In genomic region chr16:4695473-4696171, GRCh38 we compare ENCODE assay signal across 13 cellular contexts. TPM values are rescaled to one million over a fixed set of nuclear protein-coding genes. Genes with fewer than 3 reads are reported as not detected.
DNase-seq lines count a peak whose midpoint lies in the region; ATAC-seq and TF ChIP-seq lines count a peak whose summit lies in the region.
"Had no signal": no experiment of that assay in that cellular context is flagged by ENCODE, and none has a peak within 500 bp of the region (broad histone marks: within the 10 kb centered on the region; RNA-seq: fewer than 3 reads in every experiment).

No MANE protein-coding gene starts in this region.

- no peak for ATAC-seq in activated T-helper 17 cell treated with anti-CD3 and anti-CD28 coated beads, Interleukin-2, amount 50 U/mL, for 72 hours (replicated peaks)
- ATAC-seq: body of pancreas had no signal

- TF ChIP-seq CTCF in Caco-2 (IDR thresholded peaks at IDR 0.05; ENCODE audit: insufficient read depth in 1 of 2, low read depth in 1 of 2, low read length in 1 of 2, severe bottlenecking in 1 of 2, unreplicated experiment in 1 of 2) = no peak

- WGBS in mesenchymal stem cell = 85% methylated on average over 12 of the region's 12 CpGs

- H3K79me1 ChIP-seq in mesenchymal stem cell (replicated peaks; ENCODE audit: low read length, poor library complexity, severe bottlenecking) = peaks cover 11% of the 10 kb centered on the region

- H2AFZ ChIP-seq in mesenchymal stem cell (ENCODE audit: low read depth, low read length) = no peak overlapping the region

- H4K8ac ChIP-seq in mesenchymal stem cell (ENCODE audit: low read length) = no peak overlapping the region

- no peaks in the 10 kb centered on the region for H3K9me3 ChIP-seq in Caco-2
- H3K9me3 ChIP-seq in mesenchymal stem cell (ENCODE audit: control insufficient read depth, low read length) = no peaks in the 10 kb centered on the region
- H3K9me3 ChIP-seq: body of pancreas, HAP-1 had no signal

- H3K4me1 ChIP-seq in Caco-2 = 0 out of 2 replicates have a peak, but pooled peaks cover 6% of the 10 kb centered on the region
- peaks cover 29% of the 10 kb centered on the region for H3K4me1 ChIP-seq in mesenchymal stem cell (ENCODE audit: control insufficient read depth, insufficient read depth, low read depth, low read length)

- intact Hi-C loops in Caco-2 (cut with micrococcal nuclease; ENCODE audit: unreplicated experiment) = no loop called here

- no peak overlapping the region for H3K14ac ChIP-seq in mesenchymal stem cell (ENCODE audit: low read length in 2 of 2)

- no peak overlapping the region for H4K91ac ChIP-seq in mesenchymal stem cell (ENCODE audit: low read length)

- H3K18ac ChIP-seq in mesenchymal stem cell (ENCODE audit: low read depth in 1 of 2, low read length in 2 of 2) = no peak overlapping the region

- H3K4me2 ChIP-seq in mesenchymal stem cell (ENCODE audit: low read length, poor library complexity, severe bottlenecking) = no peak overlapping the region

- H3K9ac ChIP-seq in mesenchymal stem cell (ENCODE audit: low read length) = peak overlapping the region; percentile 56

- no peak overlapping the region for H3K23ac ChIP-seq in mesenchymal stem cell (ENCODE audit: low read length in 2 of 2)

- no peak overlapping the region for H2BK12ac ChIP-seq in mesenchymal stem cell (ENCODE audit: low read length in 2 of 2)

- H3K27me3 ChIP-seq in Caco-2 (replicated peaks; ENCODE audit: control insufficient read depth, insufficient read depth, low read length) (no peaks in the 10 kb centered on the region), mesenchymal stem cell (ENCODE audit: control insufficient read depth in 1 of 2, insufficient read depth in 1 of 2, low read length in 2 of 2) (no peaks in the 10 kb centered on the region)
- H3K27me3 ChIP-seq: body of pancreas had no signal

- no peak overlapping the region for H2AK5ac ChIP-seq in mesenchymal stem cell (ENCODE audit: low read length, severe bottlenecking)

- H3K4me3 ChIP-seq in Caco-2 (ENCODE audit: low read depth, low read length) (no peak overlapping the region), mesenchymal stem cell (ENCODE audit: insufficient read depth in 1 of 2, low read depth in 1 of 2, low read length in 2 of 2) (no peak overlapping the region)
- H3K4me3 ChIP-seq: body of pancreas, lung had no signal

- H3K4me1 Mint-ChIP-seq in Caco-2 (ENCODE audit: low read depth, unreplicated experiment) = no peaks in the 10 kb centered on the region
- no peaks in the 10 kb centered on the region for H3K4me1 Mint-ChIP-seq in activated T-helper 17 cell treated with anti-CD3 and anti-CD28 coated beads, Interleukin-2, amount 50 U/mL, for 72 hours

- H3K4me3 Mint-ChIP-seq in Caco-2 (ENCODE audit: unreplicated experiment) = peak overlapping the region; percentile 76
- peak overlapping the region; percentile 69 for H3K4me3 Mint-ChIP-seq in activated T-helper 17 cell treated with anti-CD3 and anti-CD28 coated beads, Interleukin-2, amount 50 U/mL, for 72 hours

- H3K36me3 ChIP-seq in Caco-2 (ENCODE audit: control insufficient read depth, insufficient read depth, low read length) = no peaks in the 10 kb centered on the region; the same call in 1 of the 2 replicates
- H3K36me3 ChIP-seq in mesenchymal stem cell (ENCODE audit: control insufficient read depth in 1 of 2, insufficient read depth in 2 of 2, low read depth in 1 of 2, low read length in 2 of 2) = peaks cover 48 to 69% of the 10 kb centered on the region in 2 experiments

- H3K27ac Mint-ChIP-seq in Caco-2 (ENCODE audit: unreplicated experiment) = no peak overlapping the region
- no peak overlapping the region for H3K27ac Mint-ChIP-seq in activated T-helper 17 cell treated with anti-CD3 and anti-CD28 coated beads, Interleukin-2, amount 50 U/mL, for 72 hours

- no peaks in the 10 kb centered on the region for H3K27me3 Mint-ChIP-seq in Caco-2 (ENCODE audit: insufficient read depth, unreplicated experiment)
- H3K27me3 Mint-ChIP-seq in activated T-helper 17 cell treated with anti-CD3 and anti-CD28 coated beads, Interleukin-2, amount 50 U/mL, for 72 hours = no peaks in the 10 kb centered on the region

- H3K9me3 Mint-ChIP-seq in Caco-2 (ENCODE audit: unreplicated experiment) = no peaks in the 10 kb centered on the region
- H3K9me3 Mint-ChIP-seq in activated T-helper 17 cell treated with anti-CD3 and anti-CD28 coated beads, Interleukin-2, amount 50 U/mL, for 72 hours = no peaks in the 10 kb centered on the region

- H2BK120ac ChIP-seq in mesenchymal stem cell (ENCODE audit: low read depth, low read length) = no peak overlapping the region

- H2BK15ac ChIP-seq in mesenchymal stem cell (ENCODE audit: low read depth, poor library complexity, severe bottlenecking) = no peak overlapping the region

- BruUV-seq in Caco-2 (replicated peaks; lab: Mats Ljungman, UMichigan) = no TSS peak

- POLR2A ChIA-PET in Caco-2 (lab: Charles Lee) = no interaction called here

- peaks cover 52% of the 10 kb centered on the region for H3K36me3 Mint-ChIP-seq in Caco-2 (ENCODE audit: insufficient read depth, unreplicated experiment)
- H3K36me3 Mint-ChIP-seq in activated T-helper 17 cell treated with anti-CD3 and anti-CD28 coated beads, Interleukin-2, amount 50 U/mL, for 72 hours (ENCODE audit: low read depth) = peaks cover 32% of the 10 kb centered on the region

- H3K27ac ChIP-seq in mesenchymal stem cell (ENCODE audit: low read length, poor library complexity, severe bottlenecking) = no peak overlapping the region

- H3K4ac ChIP-seq in mesenchymal stem cell (ENCODE audit: low read depth in 1 of 2, low read length in 2 of 2) = no peak overlapping the region

- DNase-seq in 8988T (peak; percentile 13), Caco-2 (no peak), mesenchymal stem cell (no peak), amniotic stem cell (lab: John Stamatoyannopoulos, UW) (no peak), hypothalamus (lab: John Stamatoyannopoulos, UW) (no peak), cerebellar nuclear complex (lab: John Stamatoyannopoulos, UW) (no peak), SIG-M5 (lab: John Stamatoyannopoulos, UW) (no peak)
- DNase-seq: body of pancreas, foreskin melanocyte, NCI-H1417 had no signal

- CTCF ChIA-PET in Caco-2 (lab: Charles Lee) = interaction anchor here (2.0 kb wide), 1 partner anchor 93 kb away, joined by 6 read pairs; the partner anchor contains the start of gene SEPTIN12

- no peak overlapping the region for H2BK5ac ChIP-seq in mesenchymal stem cell (ENCODE audit: low read depth, low read length, poor library complexity, severe bottlenecking)

RNA-seq across cellular contexts. Expression of gene NUDT16L1, which starts 2.3 kb away (rescaled TPM):
- total RNA-seq in Caco-2 (2022) = 27.9 and 31.3 TPM in 2 replicates
- 10 to 100 TPM; 16.8 to 28.7 TPM for total RNA-seq in activated T-helper 17 cell treated with anti-CD3 and anti-CD28 coated beads, Interleukin-2, amount 50 U/mL, for 72 hours
- polyA plus RNA-seq in mesenchymal stem cell (2013, experiment 1 of 2) = 14.8 TPM
- 16.2 TPM for polyA plus RNA-seq in mesenchymal stem cell (2013, experiment 2 of 2)

RNA-seq across cellular contexts. Expression of gene ANKS3, which starts 38.4 kb away (rescaled TPM):
- 27.4 and 28.1 TPM in 2 replicates for total RNA-seq in Caco-2 (2022)
- total RNA-seq in activated T-helper 17 cell treated with anti-CD3 and anti-CD28 coated beads, Interleukin-2, amount 50 U/mL, for 72 hours = 10 to 100 TPM; 14.0 to 15.7 TPM
- 6.9 TPM for polyA plus RNA-seq in mesenchymal stem cell (2013, experiment 1 of 2)
- polyA plus RNA-seq in mesenchymal stem cell (2013, experiment 2 of 2) = 6.4 TPM

RNA-seq across cellular contexts. Expression of gene DNAAF8, which starts 38.7 kb away (rescaled TPM):
- 0.54 TPM in 1 of 2 replicates, not detected in the other for total RNA-seq in Caco-2 (2022)
- not detected for total RNA-seq in activated T-helper 17 cell treated with anti-CD3 and anti-CD28 coated beads, Interleukin-2, amount 50 U/mL, for 72 hours
- 1.1 TPM for polyA plus RNA-seq in mesenchymal stem cell (2013, experiment 1 of 2)
- 1.2 TPM for polyA plus RNA-seq in mesenchymal stem cell (2013, experiment 2 of 2)
